ENCODE assay signal across 17 cellular contexts in genomic region chr19:53958168-53958571, GRCh38. TPM values are rescaled to one million over a fixed set of nuclear protein-coding genes. Genes with fewer than 3 reads are reported as not detected.
A peak's percentile ranks its signal among the peaks of the same experiment; 100 is the strongest.
DNase-seq lines count a peak whose midpoint lies in the region; ATAC-seq and TF ChIP-seq lines count a peak whose summit lies in the region.
"Had no signal": no experiment of that assay in that cellular context is flagged by ENCODE, and none has a peak within 500 bp of the region (broad histone marks: within the 10 kb centered on the region; RNA-seq: fewer than 3 reads in every experiment).

No MANE protein-coding gene starts in this region.

- peak overlapping the region; percentile 37 for H3K4me3 ChIP-seq in HUES6 (ENCODE audit: low read depth, low read length)
- H3K4me3 ChIP-seq in choroid plexus epithelial cell (ENCODE audit: low read depth, low read length) = no peak overlapping the region
- H3K4me3 ChIP-seq in esophagus muscularis mucosa = no peak overlapping the region
- H3K4me3 ChIP-seq: adrenal gland had no signal

- H3K36me3 Mint-ChIP-seq in activated T-helper 2 cell treated with anti-CD3 and anti-CD28 coated beads, Interferon-gamma antibody, Interleukin-2, Interleukin-4, amounts not matched to agents 10 μg/mL and 5 μg/mL and 100 μg/mL, durations not matched to agents 14 hours and 24 hours and 36 hours (ENCODE audit: low read depth) = no peaks in the 10 kb centered on the region

- H3K36me3 ChIP-seq in HUES6 (ENCODE audit: control insufficient read depth, insufficient read depth, low read length) (no peaks in the 10 kb centered on the region), esophagus muscularis mucosa (no peaks in the 10 kb centered on the region)
- H3K36me3 ChIP-seq: adrenal gland had no signal

- no peak for TF ChIP-seq EP300 in esophagus muscularis mucosa (IDR thresholded peaks at IDR 0.05)

- H3K27ac Mint-ChIP-seq in activated T-helper 2 cell treated with anti-CD3 and anti-CD28 coated beads, Interferon-gamma antibody, Interleukin-2, Interleukin-4, amounts not matched to agents 10 μg/mL and 5 μg/mL and 100 μg/mL, durations not matched to agents 14 hours and 24 hours and 36 hours = no peak overlapping the region

- DNase-seq in COR-L47 (lab: John Stamatoyannopoulos, UW) (peak; percentile 12), choroid plexus epithelial cell (ENCODE audit: low read depth) (peak; percentile 29), medulla oblongata (ENCODE audit: extremely low spot score) (peak; percentile 33), esophagus muscularis mucosa (ENCODE audit: extremely low spot score) (no peak)
- DNase-seq in activated naive CD4-positive, alpha-beta T cell treated with anti-CD3 and anti-CD28 coated beads, Interleukin-2, amount 50 U/mL, for 16 hours = no peak
- DNase-seq in activated T-helper 2 cell treated with anti-CD3 and anti-CD28 coated beads, Interferon-gamma antibody, Interleukin-2, Interleukin-4, amounts not matched to agents 10 μg/mL and 5 μg/mL and 100 μg/mL, durations not matched to agents 14 hours and 24 hours and 36 hours (ENCODE audit: low spot score) = no peak
- DNase-seq: activated CD4-positive, alpha-beta T cell treated with anti-CD3 and anti-CD28 coated beads for 1 hour; activated T-cell treated with anti-CD3 and anti-CD28 coated beads, Interleukin-2, amount 50 U/mL, for 1 hour; adrenal gland; NCI-H524; stimulated activated naive CD8-positive, alpha-beta T cell treated with anti-CD3 and anti-CD28 coated beads, Interleukin-15, Interleukin-2, amounts not matched to agents 100 U/mL and 50 U/mL, for 24 hours; T-helper 1 cell had no signal

- no peak for ATAC-seq in GM21381 (IDR thresholded peaks at IDR 0.05; ENCODE audit: unreplicated experiment)
- ATAC-seq: sciatic nerve; stimulated activated naive CD8-positive, alpha-beta T cell treated with anti-CD3 and anti-CD28 coated beads, Interleukin-15, Interleukin-2, amounts not matched to agents 100 U/mL and 50 U/mL, for 24 hours had no signal

- no peak overlapping the region for H3K4me3 Mint-ChIP-seq in activated T-helper 2 cell treated with anti-CD3 and anti-CD28 coated beads, Interferon-gamma antibody, Interleukin-2, Interleukin-4, amounts not matched to agents 10 μg/mL and 5 μg/mL and 100 μg/mL, durations not matched to agents 14 hours and 24 hours and 36 hours (ENCODE audit: low read depth)

- H3K9me3 ChIP-seq in HUES6 (ENCODE audit: control insufficient read depth, insufficient read depth, low read depth, low read length) (no peaks in the 10 kb centered on the region), esophagus muscularis mucosa (no peaks in the 10 kb centered on the region)
- H3K9me3 ChIP-seq: adrenal gland had no signal

- no peaks in the 10 kb centered on the region for H3K9me3 Mint-ChIP-seq in activated T-helper 2 cell treated with anti-CD3 and anti-CD28 coated beads, Interferon-gamma antibody, Interleukin-2, Interleukin-4, amounts not matched to agents 10 μg/mL and 5 μg/mL and 100 μg/mL, durations not matched to agents 14 hours and 24 hours and 36 hours

- 6% methylated on average over 6 of the region's 14 CpGs for WGBS in esophagus muscularis mucosa

- H3K9ac ChIP-seq in HUES6 (ENCODE audit: low read length) = no peak overlapping the region

- TF ChIP-seq CTCF in choroid plexus epithelial cell (conservative IDR thresholded peaks at IDR 0.05; ENCODE audit: low read depth, low read length) (no peak), esophagus muscularis mucosa (IDR thresholded peaks at IDR 0.05) (no peak)

- no peak for TF ChIP-seq POLR2A in esophagus muscularis mucosa (IDR thresholded peaks at IDR 0.05; ENCODE audit: low read depth)

- H3K4me1 ChIP-seq in HUES6 (ENCODE audit: control insufficient read depth, insufficient read depth, low read length) (peaks cover 29% of the 10 kb centered on the region), esophagus muscularis mucosa (peaks cover 0 to 4% (median 2%) of the 10 kb centered on the region in 4 donors)
- H3K4me1 ChIP-seq: adrenal gland had no signal

- peaks cover 52% of the 10 kb centered on the region for H3K27me3 Mint-ChIP-seq in activated T-helper 2 cell treated with anti-CD3 and anti-CD28 coated beads, Interferon-gamma antibody, Interleukin-2, Interleukin-4, amounts not matched to agents 10 μg/mL and 5 μg/mL and 100 μg/mL, durations not matched to agents 14 hours and 24 hours and 36 hours (ENCODE audit: low read depth)

- no peak overlapping the region for H3K27ac ChIP-seq in HUES6 (ENCODE audit: low read depth, low read length)
- H3K27ac ChIP-seq in esophagus muscularis mucosa (replicated peaks in 1 of 4) = no peak overlapping the region
- H3K27ac ChIP-seq: adrenal gland had no signal

- intact Hi-C loops in esophagus muscularis mucosa (cut with DNase I) = no loop called here
- intact Hi-C loops in activated T-helper 2 cell treated with anti-CD3 and anti-CD28 coated beads, Interferon-gamma antibody, Interleukin-2, Interleukin-4, amounts not matched to agents 10 μg/mL and 5 μg/mL and 100 μg/mL, durations not matched to agents 14 hours and 24 hours and 36 hours (cut with micrococcal nuclease) = no loop called here

- peaks cover 55% of the 10 kb centered on the region for H3K27me3 ChIP-seq in HUES6 (ENCODE audit: control insufficient read depth, insufficient read depth, low read length)
- H3K27me3 ChIP-seq in esophagus muscularis mucosa = peaks cover 0 to 98% (median 45%) of the 10 kb centered on the region in 4 donors

- H3K4me1 Mint-ChIP-seq in activated T-helper 2 cell treated with anti-CD3 and anti-CD28 coated beads, Interferon-gamma antibody, Interleukin-2, Interleukin-4, amounts not matched to agents 10 μg/mL and 5 μg/mL and 100 μg/mL, durations not matched to agents 14 hours and 24 hours and 36 hours (ENCODE audit: low read depth) = peaks cover 2% of the 10 kb centered on the region

RNA-seq across cellular contexts. Expression of gene CACNG8, which starts 4.6 kb away (rescaled TPM):
- under 1 TPM in 1 of 4 donors, not detected in 3; 0.06 TPM for total RNA-seq in esophagus muscularis mucosa
- total RNA-seq in activated T-helper 2 cell treated with anti-CD3 and anti-CD28 coated beads, Interferon-gamma antibody, Interleukin-2, Interleukin-4, amounts not matched to agents 10 μg/mL and 5 μg/mL and 100 μg/mL, durations not matched to agents 14 hours and 24 hours and 36 hours = not detected in 2 replicates

RNA-seq across cellular contexts. Expression of gene CACNG6, which starts 33.3 kb away (rescaled TPM):
- not detected for total RNA-seq in esophagus muscularis mucosa
- not detected in 2 replicates for total RNA-seq in activated T-helper 2 cell treated with anti-CD3 and anti-CD28 coated beads, Interferon-gamma antibody, Interleukin-2, Interleukin-4, amounts not matched to agents 10 μg/mL and 5 μg/mL and 100 μg/mL, durations not matched to agents 14 hours and 24 hours and 36 hours
- total RNA-seq: adrenal gland, HT1080, sciatic nerve had no signal

RNA-seq across cellular contexts. Expression of gene CACNG7, which starts 49.1 kb away (rescaled TPM):
- 1 to 10 TPM in 1 of 4 donors, under 1 TPM in 1, not detected in 2; under 0.01 to 1.2 TPM for total RNA-seq in esophagus muscularis mucosa
- total RNA-seq in activated T-helper 2 cell treated with anti-CD3 and anti-CD28 coated beads, Interferon-gamma antibody, Interleukin-2, Interleukin-4, amounts not matched to agents 10 μg/mL and 5 μg/mL and 100 μg/mL, durations not matched to agents 14 hours and 24 hours and 36 hours = not detected in 2 replicates
- total RNA-seq: dermis microvascular lymphatic vessel endothelial cell, HT1080, sciatic nerve had no signal

Comparison
In these comparisons a context has a peak if more than half of its experiments do, and no peak if none do; other contexts are left out.
1. DNase-seq: peak in COR-L47 (single experiment), choroid plexus epithelial cell (single experiment) and medulla oblongata (single experiment); none in esophagus muscularis mucosa (single experiment), activated naive CD4-positive, alpha-beta T cell treated with anti-CD3 and anti-CD28 coated beads, Interleukin-2, amount 50 U/mL, for 16 hours (single experiment) and activated T-helper 2 cell treated with anti-CD3 and anti-CD28 coated beads, Interferon-gamma antibody, Interleukin-2, Interleukin-4, amounts not matched to agents 10 μg/mL and 5 μg/mL and 100 μg/mL, durations not matched to agents 14 hours and 24 hours and 36 hours (single experiment).